19 cellular contexts compared by ENCODE assay signal in genomic region chr14:34024768-34025144, GRCh38.
"Had no signal": no experiment of that assay in that cellular context is flagged by ENCODE, and none has a peak within 500 bp of the region (broad histone marks: within the 10 kb centered on the region; RNA-seq: fewer than 3 reads in every experiment).

No MANE protein-coding gene starts in this region.

- DNase-seq: activated CD4-positive, alpha-beta T cell treated with anti-CD3 and anti-CD28 coated beads for 4 hours; activated CD8-positive, alpha-beta memory T cell treated with anti-CD3 and anti-CD28 coated beads, Interleukin-2, amount 50 U/mL, for 4 hours; activated CD8-positive, alpha-beta T cell treated with anti-CD3 and anti-CD28 coated beads for 36 hours; activated gamma-delta T cell treated with Interleukin-2 at 50 U/mL for 16 hours; activated naive CD4-positive, alpha-beta T cell treated with anti-CD3 and anti-CD28 coated beads, Interleukin-2, amount 10 ng/mL, durations not matched to agents 7 days and 5 days; activated naive CD8-positive, alpha-beta T cell treated with anti-CD3 and anti-CD28 coated beads for 36 hours; activated T-cell treated with anti-CD3 and anti-CD28 coated beads, Interleukin-2, amount 50 U/mL, for 72 hours; Karpas-422; NCI-H1105 treated with DMSO at 0.1 percent for 48 hours; NCI-H146; NCI-H1930; NCI-H2171 treated with DMSO at 0.1 percent for 48 hours; NCI-H226; NCI-H510A; PC-3; SHP77 treated with DMSO at 0.1 percent for 48 hours had no signal

- ATAC-seq: activated CD4-positive, CD25-positive, alpha-beta regulatory T cell treated with anti-CD3 and anti-CD28 coated beads, Interleukin-2, amount 50 U/mL, for 24 hours; activated CD8-positive, alpha-beta T cell treated with anti-CD3 and anti-CD28 coated beads for 36 hours; activated T-cell treated with anti-CD3 and anti-CD28 coated beads, Interleukin-2, amount 50 U/mL, for 72 hours; PC-3 had no signal

- H3K4me1 Mint-ChIP-seq: activated naive CD8-positive, alpha-beta T cell treated with anti-CD3 and anti-CD28 coated beads for 36 hours had no signal

- H3K4me3 Mint-ChIP-seq: activated CD8-positive, alpha-beta T cell treated with anti-CD3 and anti-CD28 coated beads for 36 hours; activated naive CD4-positive, alpha-beta T cell treated with anti-CD3 and anti-CD28 coated beads, Interleukin-2, amount 10 ng/mL, durations not matched to agents 7 days and 5 days; activated naive CD8-positive, alpha-beta T cell treated with anti-CD3 and anti-CD28 coated beads for 36 hours; activated T-cell treated with anti-CD3 and anti-CD28 coated beads, Interleukin-2, amount 50 U/mL, for 72 hours; T-helper 1 cell treated with Interleukin-12 subunit alpha and Interleukin-12 subunit beta and Interleukin-4 antibody, amounts not matched to agents 30 μg/mL and 1 μg/mL, for 36 hours had no signal

- H3K27ac Mint-ChIP-seq: activated CD8-positive, alpha-beta T cell treated with anti-CD3 and anti-CD28 coated beads for 36 hours; activated naive CD4-positive, alpha-beta T cell treated with anti-CD3 and anti-CD28 coated beads, Interleukin-2, amount 10 ng/mL, durations not matched to agents 7 days and 5 days; activated naive CD8-positive, alpha-beta T cell treated with anti-CD3 and anti-CD28 coated beads for 36 hours; activated T-cell treated with anti-CD3 and anti-CD28 coated beads, Interleukin-2, amount 50 U/mL, for 72 hours; activated T-helper 2 cell treated with anti-CD3 and anti-CD28 coated beads, Interferon-gamma antibody, Interleukin-2, Interleukin-4, amounts not matched to agents 10 μg/mL and 5 μg/mL and 100 μg/mL, durations not matched to agents 14 hours and 24 hours and 36 hours; T-helper 1 cell treated with Interleukin-12 subunit alpha and Interleukin-12 subunit beta and Interleukin-4 antibody, amounts not matched to agents 30 μg/mL and 1 μg/mL, for 36 hours had no signal

- H3K27me3 Mint-ChIP-seq: activated CD8-positive, alpha-beta T cell treated with anti-CD3 and anti-CD28 coated beads for 36 hours; activated naive CD8-positive, alpha-beta T cell treated with anti-CD3 and anti-CD28 coated beads for 36 hours had no signal

- H3K9me3 Mint-ChIP-seq: activated CD8-positive, alpha-beta T cell treated with anti-CD3 and anti-CD28 coated beads for 36 hours; activated naive CD4-positive, alpha-beta T cell treated with anti-CD3 and anti-CD28 coated beads, Interleukin-2, amount 10 ng/mL, durations not matched to agents 7 days and 5 days; activated naive CD8-positive, alpha-beta T cell treated with anti-CD3 and anti-CD28 coated beads for 36 hours; activated T-cell treated with anti-CD3 and anti-CD28 coated beads, Interleukin-2, amount 50 U/mL, for 72 hours; activated T-helper 2 cell treated with anti-CD3 and anti-CD28 coated beads, Interferon-gamma antibody, Interleukin-2, Interleukin-4, amounts not matched to agents 10 μg/mL and 5 μg/mL and 100 μg/mL, durations not matched to agents 14 hours and 24 hours and 36 hours; T-helper 1 cell treated with Interleukin-12 subunit alpha and Interleukin-12 subunit beta and Interleukin-4 antibody, amounts not matched to agents 30 μg/mL and 1 μg/mL, for 36 hours had no signal

- H3K36me3 Mint-ChIP-seq: activated naive CD4-positive, alpha-beta T cell treated with anti-CD3 and anti-CD28 coated beads, Interleukin-2, amount 10 ng/mL, durations not matched to agents 7 days and 5 days; activated naive CD8-positive, alpha-beta T cell treated with anti-CD3 and anti-CD28 coated beads for 36 hours had no signal
